Comparison of ENCODE assay signal across 11 cellular contexts in the genomic region with DNA sequence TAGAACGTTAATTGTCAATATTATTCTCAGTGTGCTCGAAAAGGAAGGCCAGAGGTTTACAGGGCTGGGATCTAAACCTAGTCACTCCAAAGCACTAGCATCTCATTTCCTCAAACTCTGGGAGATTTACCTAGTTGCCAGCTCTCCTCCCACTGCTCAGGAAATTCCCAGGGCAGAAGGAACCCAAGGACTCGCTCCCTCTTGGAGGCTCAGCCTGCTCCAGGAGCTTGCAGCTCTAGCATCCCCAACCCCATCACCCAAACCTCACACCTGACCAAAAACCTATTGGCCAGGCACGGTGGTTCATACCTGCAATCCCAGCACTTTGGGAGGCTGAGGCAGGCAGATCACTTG. TPM values are rescaled to one million over a fixed set of nuclear protein-coding genes. Genes with fewer than 3 reads are reported as not detected.
DNase-seq lines count a peak whose midpoint lies in the region; ATAC-seq and TF ChIP-seq lines count a peak whose summit lies in the region.
"Had no signal": no experiment of that assay in that cellular context is flagged by ENCODE, and none has a peak within 500 bp of the region (broad histone marks: within the 10 kb centered on the region; RNA-seq: fewer than 3 reads in every experiment).

No MANE protein-coding gene starts in this region.

- peak overlapping the region; percentile 54 for H3K4me2 ChIP-seq in hepatocyte

- CTCF ChIA-PET in Caco-2 (lab: Charles Lee), result interaction anchor here (0.9 kb wide), 1 partner anchor 138 kb away, joined by 4 read pairs; no protein-coding TSS in a partner anchor

- peaks cover 1% of the 10 kb centered on the region for H3K36me3 ChIP-seq in Caco-2 (ENCODE audit: control insufficient read depth, insufficient read depth, low read length)
- no peaks in the 10 kb centered on the region for H3K36me3 ChIP-seq in hepatocyte (replicated peaks; ENCODE audit: insufficient read depth, low read depth)

- in situ Hi-C loops in KBM-7 (cut with MboI; ENCODE audit: low pct_unique_long_range_greater_than_20kb, low sequenced_read_pairs), result no loop called here

- H3K4me1 Mint-ChIP-seq in Caco-2 (ENCODE audit: low read depth, unreplicated experiment), result peaks cover 42% of the 10 kb centered on the region
- peaks cover 35% of the 10 kb centered on the region for H3K4me1 Mint-ChIP-seq in nephron progenitor cell

- no peaks in the 10 kb centered on the region for H3K9me2 ChIP-seq in hepatocyte (replicated peaks; ENCODE audit: insufficient read depth)

- H3K27me3 Mint-ChIP-seq in Caco-2 (ENCODE audit: insufficient read depth, unreplicated experiment) (no peaks in the 10 kb centered on the region), nephron progenitor cell (ENCODE audit: low read depth, poor library complexity) (no peaks in the 10 kb centered on the region)
- H3K27me3 Mint-ChIP-seq: stimulated activated memory B cell treated with anti-CD40 and anti-IgM and Interleukin-4, amounts not matched to agents 10 μg/mL and 1 μg/mL and 100 μg/mL, for 72 hours had no signal

- no peak for ATAC-seq in GM21526 (IDR thresholded peaks at IDR 0.05; ENCODE audit: low FRiP score, unreplicated experiment)
- ATAC-seq: stimulated activated memory B cell treated with anti-CD40 and anti-IgM and Interleukin-4, amounts not matched to agents 10 μg/mL and 1 μg/mL and 100 μg/mL, for 72 hours had no signal

- peak overlapping the region; percentile 30 for H3K27ac ChIP-seq in hepatocyte
- H3K27ac ChIP-seq: SK-N-MC had no signal

- intact Hi-C loops in Caco-2 (cut with micrococcal nuclease; ENCODE audit: unreplicated experiment), result loop anchor here (2.0 kb wide), 1 partner anchor 25 kb away; no protein-coding TSS in a partner anchor

- H3K27me3 ChIP-seq in Caco-2 (replicated peaks; ENCODE audit: control insufficient read depth, insufficient read depth, low read length) (no peaks in the 10 kb centered on the region), hepatocyte (no peaks in the 10 kb centered on the region)

- peaks cover 12% of the 10 kb centered on the region for H4K20me1 ChIP-seq in hepatocyte (ENCODE audit: insufficient read depth, poor library complexity, severe bottlenecking)

- H3K4me1 ChIP-seq in Caco-2 (peaks cover 22% of the 10 kb centered on the region), hepatocyte (ENCODE audit: insufficient read depth) (peaks cover 18% of the 10 kb centered on the region)

- H3K36me3 Mint-ChIP-seq in Caco-2 (ENCODE audit: insufficient read depth, unreplicated experiment) (peaks cover 53% of the 10 kb centered on the region), nephron progenitor cell (ENCODE audit: low read depth) (peaks cover 37% of the 10 kb centered on the region)

- peaks cover 87% of the 10 kb centered on the region for H3K79me2 ChIP-seq in hepatocyte

- no peak overlapping the region for H2AFZ ChIP-seq in hepatocyte

- WGBS in hepatocyte (ENCODE audit: low lambda C conversion rate, missing lambda C conversion rate), result 32% methylated on average over 4 of the region's 4 CpGs

- H3K27ac Mint-ChIP-seq in Caco-2 (ENCODE audit: unreplicated experiment), result peak overlapping the region; percentile 18
- H3K27ac Mint-ChIP-seq in nephron progenitor cell, result peak overlapping the region; percentile 98
- H3K27ac Mint-ChIP-seq: stimulated activated memory B cell treated with anti-CD40 and anti-IgM and Interleukin-4, amounts not matched to agents 10 μg/mL and 1 μg/mL and 100 μg/mL, for 72 hours had no signal

- no peak for DNase-seq in Caco-2
- DNase-seq in M059J (ENCODE audit: low read depth), result peak; percentile 52
- no peak for DNase-seq in hepatocyte (ENCODE audit: low spot score)
- no peak for DNase-seq in nephron progenitor cell
- DNase-seq in SHP77 treated with DMSO at 0.1 percent for 48 hours (lab: John Stamatoyannopoulos, UW), result no peak
- no peak for DNase-seq in KBM-7
- DNase-seq: activated CD8-positive, alpha-beta memory T cell treated with anti-CD3 and anti-CD28 coated beads, Interleukin-2, amount 50 U/mL, for 48 hours; MV-4-11 had no signal

- no peaks in the 10 kb centered on the region for H3K9me3 Mint-ChIP-seq in Caco-2 (ENCODE audit: unreplicated experiment)
- peaks cover 5% of the 10 kb centered on the region for H3K9me3 Mint-ChIP-seq in nephron progenitor cell
- H3K9me3 Mint-ChIP-seq: stimulated activated memory B cell treated with anti-CD40 and anti-IgM and Interleukin-4, amounts not matched to agents 10 μg/mL and 1 μg/mL and 100 μg/mL, for 72 hours had no signal

- H3K9me3 ChIP-seq in Caco-2 (no peaks in the 10 kb centered on the region), hepatocyte (ENCODE audit: low read depth) (no peaks in the 10 kb centered on the region)

- TF ChIP-seq CTCF in Caco-2 (IDR thresholded peaks at IDR 0.05; ENCODE audit: insufficient read depth in 1 of 2, low read depth in 1 of 2, low read length in 1 of 2, severe bottlenecking in 1 of 2, unreplicated experiment in 1 of 2) (no peak), hepatocyte (IDR thresholded peaks at IDR 0.05; ENCODE audit: poor library complexity) (no peak), nephron progenitor cell (IDR thresholded peaks at IDR 0.05) (no peak)

- H3K4me3 Mint-ChIP-seq in Caco-2 (ENCODE audit: unreplicated experiment) (no peak overlapping the region), nephron progenitor cell (no peak overlapping the region)
- H3K4me3 Mint-ChIP-seq: stimulated activated memory B cell treated with anti-CD40 and anti-IgM and Interleukin-4, amounts not matched to agents 10 μg/mL and 1 μg/mL and 100 μg/mL, for 72 hours had no signal

- POLR2A ChIA-PET in Caco-2 (lab: Charles Lee), result interaction anchor here (1.4 kb wide), 1 partner anchor 25 kb away, joined by 3 read pairs; no protein-coding TSS in a partner anchor

- BruUV-seq in Caco-2 (replicated peaks; lab: Mats Ljungman, UMichigan), result no TSS peak

- H3K4me3 ChIP-seq in Caco-2 (ENCODE audit: low read depth, low read length) (no peak overlapping the region), hepatocyte (no peak overlapping the region)
- H3K4me3 ChIP-seq: SK-N-MC had no signal

RNA-seq across cellular contexts. Expression of a gene that starts 26.0 kb away (rescaled TPM):
- total RNA-seq in Caco-2 (2022), result 225 and 226 TPM in 2 replicates
- total RNA-seq in M059J (2014; rRNA removed; shearing (Covaris generic)), result 8.9 and 13.5 TPM in 2 replicates
- total RNA-seq in hepatocyte, result 70.2 and 77.6 TPM in 2 replicates
- polyA plus RNA-seq in hepatocyte, result 19.3 and 21.7 TPM in 2 replicates
